ENCODE assay signal across 2 cellular contexts in genomic region chr7:152872061-152872744, GRCh38.
TF ChIP-seq lines count a peak whose summit lies in the region.

No MANE protein-coding gene starts in this region.

TF ChIP-seq in HCT116, 20 proteins besides CTCF, POLR2A, EP300 and RAD21:
- no peak for TF ChIP-seq TCF7L2 (IDR thresholded peaks at IDR 0.05; ENCODE audit: borderline replicate concordance, extremely low read depth, insufficient read depth, insufficient read length)
- no peak for TF ChIP-seq ELF1 (IDR thresholded peaks at IDR 0.05; ENCODE audit: borderline replicate concordance, low read depth)
- TF ChIP-seq ZNF274 (IDR thresholded peaks at IDR 0.05; ENCODE audit: low read depth, low read length): no peak
- TF ChIP-seq SP1 (IDR thresholded peaks at IDR 0.05; ENCODE audit: low read depth): no peak
- TF ChIP-seq SRF (IDR thresholded peaks at IDR 0.05; ENCODE audit: low read depth): no peak
- TF ChIP-seq EGR1 (IDR thresholded peaks at IDR 0.05; ENCODE audit: low read depth): no peak
- TF ChIP-seq EZH2phosphoT487 (IDR thresholded peaks at IDR 0.05; ENCODE audit: borderline replicate concordance): no peak
- TF ChIP-seq ZFX (IDR thresholded peaks at IDR 0.05): no peak
- TF ChIP-seq POLR2AphosphoS5 (IDR thresholded peaks at IDR 0.05; ENCODE audit: low read depth, low read length): no peak

TF ChIP-seq in H1, 55 proteins besides CTCF, POLR2A, EP300 and RAD21:
- TF ChIP-seq TCF12 (IDR thresholded peaks at IDR 0.05; ENCODE audit: low read depth, low read length) (no peak), CTBP2 (IDR thresholded peaks at IDR 0.05; ENCODE audit: borderline replicate concordance, insufficient read depth, insufficient read length, low read length) (no peak), CHD7 (IDR thresholded peaks at IDR 0.05; ENCODE audit: insufficient replicate concordance, low read length) (no peak), USF2 (IDR thresholded peaks at IDR 0.05; ENCODE audit: low read length) (no peak), TAF1 (IDR thresholded peaks at IDR 0.05; ENCODE audit: low read depth, low read length) (no peak), E2F6 (IDR thresholded peaks at IDR 0.05) (no peak), BACH1 (IDR thresholded peaks at IDR 0.05; ENCODE audit: low read length) (no peak), EZH2 (IDR thresholded peaks at IDR 0.05; ENCODE audit: low read depth, low read length, severe bottlenecking) (no peak), KDM4A (IDR thresholded peaks at IDR 0.05; ENCODE audit: low read depth, low read length, severe bottlenecking) (no peak)
